In genomic region chr3:126679318-126679751, GRCh38 we compare ENCODE assay signal across 8 cellular contexts. TPM values are rescaled to one million over a fixed set of nuclear protein-coding genes. Genes with fewer than 3 reads are reported as not detected.
DNase-seq lines count a peak whose midpoint lies in the region; ATAC-seq and TF ChIP-seq lines count a peak whose summit lies in the region.

No MANE protein-coding gene starts in this region.

- no peaks in the 10 kb centered on the region for H3K79me2 ChIP-seq in DOHH2 (ENCODE audit: control insufficient read depth, low read length)

- no peaks in the 10 kb centered on the region for H3F3A ChIP-seq in DOHH2 (ENCODE audit: control insufficient read depth, insufficient read depth)

- H3K4me3 ChIP-seq in DOHH2 (ENCODE audit: low read length) = no peak overlapping the region
- H3K4me3 ChIP-seq in Jurkat, Clone E6-1 (ENCODE audit: low read length) = peak overlapping the region; percentile 37
- H3K4me3 ChIP-seq in Peyer's patch = no peak overlapping the region

- H3K27me3 Mint-ChIP-seq in natural killer cell treated with Interleukin-12 subunit alpha and Interleukin-12 subunit beta and Interleukin-15 and Interleukin-18, amount 100 ng/mL, for 72 hours = peaks cover 20 to 29% of the 10 kb centered on the region in 2 donors
- peaks cover 4 to 32% of the 10 kb centered on the region in 2 donors for H3K27me3 Mint-ChIP-seq in stimulated activated naive B cell treated with anti-CD40 and anti-IgM and Interleukin-4, amounts not matched to agents 10 μg/mL and 1 μg/mL and 100 μg/mL, for 72 hours

- peak; percentile 52 for DNase-seq in Jurkat, Clone E6-1 (ENCODE audit: low read depth, low spot score)
- DNase-seq in Peyer's patch (peak; percentile 81 to 93 (median 85)), fibroblast of gingiva (ENCODE audit: low read depth) (peak; percentile 61)
- peak; percentile 89 to 93 for DNase-seq in activated T-cell treated with anti-CD3 and anti-CD28 coated beads, Interleukin-2, amount 50 U/mL, for 48 hours
- peak; percentile 85 for DNase-seq in natural killer cell treated with Interleukin-12 subunit alpha and Interleukin-12 subunit beta and Interleukin-15 and Interleukin-18, amount 100 ng/mL, for 72 hours (ENCODE audit: low spot score)
- peak; percentile 75 for DNase-seq in stimulated activated naive B cell treated with anti-CD40 and anti-IgM and Interleukin-4, amounts not matched to agents 10 μg/mL and 1 μg/mL and 100 μg/mL, for 72 hours

- no peak overlapping the region for H3K4me2 ChIP-seq in DOHH2 (ENCODE audit: low read length)

- no peak overlapping the region for H3K4me3 Mint-ChIP-seq in natural killer cell treated with Interleukin-12 subunit alpha and Interleukin-12 subunit beta and Interleukin-15 and Interleukin-18, amount 100 ng/mL, for 72 hours
- H3K4me3 Mint-ChIP-seq in stimulated activated naive B cell treated with anti-CD40 and anti-IgM and Interleukin-4, amounts not matched to agents 10 μg/mL and 1 μg/mL and 100 μg/mL, for 72 hours = peak overlapping the region; percentile 49 to 82

- no peak for TF ChIP-seq POLR2A in Peyer's patch (IDR thresholded peaks at IDR 0.05)

- no peaks in the 10 kb centered on the region for H3K9me3 Mint-ChIP-seq in natural killer cell treated with Interleukin-12 subunit alpha and Interleukin-12 subunit beta and Interleukin-15 and Interleukin-18, amount 100 ng/mL, for 72 hours
- H3K9me3 Mint-ChIP-seq in stimulated activated naive B cell treated with anti-CD40 and anti-IgM and Interleukin-4, amounts not matched to agents 10 μg/mL and 1 μg/mL and 100 μg/mL, for 72 hours = peaks cover 0 to 1% of the 10 kb centered on the region in 2 donors

- peak; percentile 91 for TF ChIP-seq CTCF in DOHH2 (IDR thresholded peaks at IDR 0.05; ENCODE audit: low read depth, low read length, poor library complexity, severe bottlenecking)
- TF ChIP-seq CTCF in Peyer's patch (IDR thresholded peaks at IDR 0.05) = peak; percentile 51 to 98 (median 86)

- no peaks in the 10 kb centered on the region for H3K9me3 ChIP-seq in DOHH2 (ENCODE audit: control insufficient read depth, insufficient read depth, low read length)
- no peaks in the 10 kb centered on the region for H3K9me3 ChIP-seq in Peyer's patch

- peak; percentile 67 to 69 for ATAC-seq in natural killer cell treated with Interleukin-12 subunit alpha and Interleukin-12 subunit beta and Interleukin-15 and Interleukin-18, amount 100 ng/mL, for 72 hours
- ATAC-seq in stimulated activated naive B cell treated with anti-CD40 and anti-IgM and Interleukin-4, amounts not matched to agents 10 μg/mL and 1 μg/mL and 100 μg/mL, for 72 hours (replicated peaks) = peak; percentile 87 to 88
- no peak for ATAC-seq in GM21360 (IDR thresholded peaks at IDR 0.05; ENCODE audit: unreplicated experiment)

- H3K4me1 ChIP-seq in DOHH2 (ENCODE audit: control insufficient read depth, low read length) = 0 out of 2 replicates have a peak, but pooled peaks cover 3% of the 10 kb centered on the region
- H3K4me1 ChIP-seq in Peyer's patch = peaks cover 0 to 6% (median 2%) of the 10 kb centered on the region in 4 donors

- no peaks in the 10 kb centered on the region for H3K9me2 ChIP-seq in DOHH2 (replicated peaks; ENCODE audit: control insufficient read depth, low read length)

- H3K27ac ChIP-seq in DOHH2 (ENCODE audit: low read depth, low read length) (no peak overlapping the region), Peyer's patch (no peak overlapping the region)

- peaks cover 3% of the 10 kb centered on the region; the same call in 1 of the 2 replicates for H3K27me3 ChIP-seq in DOHH2 (ENCODE audit: control insufficient read depth, low read length)
- H3K27me3 ChIP-seq in Peyer's patch = no peaks in the 10 kb centered on the region

- peaks cover 0 to 6% of the 10 kb centered on the region in 2 donors for H3K4me1 Mint-ChIP-seq in natural killer cell treated with Interleukin-12 subunit alpha and Interleukin-12 subunit beta and Interleukin-15 and Interleukin-18, amount 100 ng/mL, for 72 hours (ENCODE audit: low read depth in 2 of 2)
- peaks cover 12 to 15% of the 10 kb centered on the region in 2 donors for H3K4me1 Mint-ChIP-seq in stimulated activated naive B cell treated with anti-CD40 and anti-IgM and Interleukin-4, amounts not matched to agents 10 μg/mL and 1 μg/mL and 100 μg/mL, for 72 hours

- no peak overlapping the region for H3K27ac Mint-ChIP-seq in natural killer cell treated with Interleukin-12 subunit alpha and Interleukin-12 subunit beta and Interleukin-15 and Interleukin-18, amount 100 ng/mL, for 72 hours
- H3K27ac Mint-ChIP-seq in stimulated activated naive B cell treated with anti-CD40 and anti-IgM and Interleukin-4, amounts not matched to agents 10 μg/mL and 1 μg/mL and 100 μg/mL, for 72 hours = peak overlapping the region; percentile 49

- no peaks in the 10 kb centered on the region for H3K36me3 Mint-ChIP-seq in natural killer cell treated with Interleukin-12 subunit alpha and Interleukin-12 subunit beta and Interleukin-15 and Interleukin-18, amount 100 ng/mL, for 72 hours
- H3K36me3 Mint-ChIP-seq in stimulated activated naive B cell treated with anti-CD40 and anti-IgM and Interleukin-4, amounts not matched to agents 10 μg/mL and 1 μg/mL and 100 μg/mL, for 72 hours = no peaks in the 10 kb centered on the region

- H4K20me1 ChIP-seq in DOHH2 (ENCODE audit: control insufficient read depth, insufficient read depth, low read depth, low read length) = no peaks in the 10 kb centered on the region

- H3K36me3 ChIP-seq in DOHH2 (ENCODE audit: control insufficient read depth, low read length) (no peaks in the 10 kb centered on the region), Peyer's patch (no peaks in the 10 kb centered on the region)

RNA-seq across cellular contexts. Expression of gene TXNRD3, which starts 24.4 kb away (rescaled TPM):
- 14.7 TPM for polyA plus RNA-seq in Jurkat, Clone E6-1 (2012; ENCODE audit: insufficient read depth, insufficient read length)
- total RNA-seq in Peyer's patch = 10 to 100 TPM in 1 of 4 donors, 1 to 10 TPM in 3; 1.4 to 11.6 (median 2.8) TPM
- total RNA-seq in natural killer cell treated with Interleukin-12 subunit alpha and Interleukin-12 subunit beta and Interleukin-15 and Interleukin-18, amount 100 ng/mL, for 72 hours = 1 to 10 TPM; 1.2 to 2.1 TPM

RNA-seq across cellular contexts. Expression of gene CHCHD6, which starts 24.7 kb away (rescaled TPM):
- polyA plus RNA-seq in Jurkat, Clone E6-1 (2012; ENCODE audit: insufficient read depth, insufficient read length) = 83.0 TPM
- total RNA-seq in Peyer's patch = 10 to 100 TPM in 1 of 4 donors, 1 to 10 TPM in 3; 2.4 to 44.6 (median 5.1) TPM
- total RNA-seq in natural killer cell treated with Interleukin-12 subunit alpha and Interleukin-12 subunit beta and Interleukin-15 and Interleukin-18, amount 100 ng/mL, for 72 hours = 10 to 100 TPM in 1 of 2 donors, 1 to 10 TPM in 1; 8.0 to 13.3 TPM
